21 cellular contexts compared by ENCODE assay signal in genomic region chr5:75113354-75113753, GRCh38.
"Had no signal": no experiment of that assay in that cellular context is flagged by ENCODE, and none has a peak within 500 bp of the region (broad histone marks: within the 10 kb centered on the region; RNA-seq: fewer than 3 reads in every experiment).

No MANE protein-coding gene starts in this region.

- H3K4me3 Mint-ChIP-seq: naive B cell; nephron; stimulated activated memory B cell treated with anti-CD40 and anti-IgM and Interleukin-4, amounts not matched to agents 10 μg/mL and 1 μg/mL and 100 μg/mL, for 72 hours; stimulated activated naive CD8-positive, alpha-beta T cell treated with anti-CD3 and anti-CD28 coated beads, Interleukin-15, Interleukin-2, amounts not matched to agents 100 ng/mL and 50 ng/mL, for 24 hours had no signal

- ATAC-seq: gastroesophageal sphincter; left lung; psoas muscle; right lobe of liver; stimulated activated memory B cell treated with anti-CD40 and anti-IgM and Interleukin-4, amounts not matched to agents 10 μg/mL and 1 μg/mL and 100 μg/mL, for 72 hours had no signal

- H3K79me2 ChIP-seq: parathyroid adenoma had no signal

- H3K36me3 Mint-ChIP-seq: naive B cell; stimulated activated memory B cell treated with anti-CD40 and anti-IgM and Interleukin-4, amounts not matched to agents 10 μg/mL and 1 μg/mL and 100 μg/mL, for 72 hours had no signal

- H3K4me1 Mint-ChIP-seq: naive B cell; nephron; stimulated activated memory B cell treated with anti-CD40 and anti-IgM and Interleukin-4, amounts not matched to agents 10 μg/mL and 1 μg/mL and 100 μg/mL, for 72 hours had no signal

- H3K9me3 ChIP-seq: esophagus muscularis mucosa, gastroesophageal sphincter, left lung, psoas muscle, right lobe of liver, tibial artery, upper lobe of left lung, uterus had no signal

- DNase-seq: effector CD4-positive, alpha-beta T cell; glutamatergic neuron; left lung; mesendoderm; naive B cell; psoas muscle; retina; right lobe of liver; stimulated activated CD4-positive, alpha-beta T cell treated with anti-CD3 and anti-CD28 coated beads, Interleukin-4, amount 100 ng/mL, for 1 hour; tibial artery; upper lobe of left lung; uterus had no signal

- H3K9me3 Mint-ChIP-seq: nephron; stimulated activated memory B cell treated with anti-CD40 and anti-IgM and Interleukin-4, amounts not matched to agents 10 μg/mL and 1 μg/mL and 100 μg/mL, for 72 hours; stimulated activated naive CD8-positive, alpha-beta T cell treated with anti-CD3 and anti-CD28 coated beads, Interleukin-15, Interleukin-2, amounts not matched to agents 100 ng/mL and 50 ng/mL, for 24 hours had no signal

- H3K27me3 Mint-ChIP-seq: stimulated activated memory B cell treated with anti-CD40 and anti-IgM and Interleukin-4, amounts not matched to agents 10 μg/mL and 1 μg/mL and 100 μg/mL, for 72 hours; stimulated activated naive CD8-positive, alpha-beta T cell treated with anti-CD3 and anti-CD28 coated beads, Interleukin-15, Interleukin-2, amounts not matched to agents 100 ng/mL and 50 ng/mL, for 24 hours had no signal

- H3K27ac ChIP-seq: coronary artery, esophagus muscularis mucosa, gastroesophageal sphincter, left lung, parathyroid adenoma, psoas muscle, right lobe of liver, tibial artery, upper lobe of left lung, uterus had no signal

- H2AFZ ChIP-seq: parathyroid adenoma had no signal

- H3K27ac Mint-ChIP-seq: nephron; stimulated activated memory B cell treated with anti-CD40 and anti-IgM and Interleukin-4, amounts not matched to agents 10 μg/mL and 1 μg/mL and 100 μg/mL, for 72 hours; stimulated activated naive CD8-positive, alpha-beta T cell treated with anti-CD3 and anti-CD28 coated beads, Interleukin-15, Interleukin-2, amounts not matched to agents 100 ng/mL and 50 ng/mL, for 24 hours had no signal

- H3K4me3 ChIP-seq: coronary artery, esophagus muscularis mucosa, gastroesophageal sphincter, left lung, lung, psoas muscle, right lobe of liver, tibial artery, upper lobe of left lung, uterus had no signal

- H3K9ac ChIP-seq: parathyroid adenoma had no signal

- FAIRE-seq: keratinocyte had no signal

- H3K36me3 ChIP-seq: esophagus muscularis mucosa, gastroesophageal sphincter, left lung, right lobe of liver, tibial artery, upper lobe of left lung, uterus had no signal

- H3K4me1 ChIP-seq: esophagus muscularis mucosa, gastroesophageal sphincter, left lung, parathyroid adenoma, psoas muscle, right lobe of liver, tibial artery, upper lobe of left lung, uterus had no signal

- H3K27me3 ChIP-seq: esophagus muscularis mucosa, gastroesophageal sphincter, left lung, right lobe of liver, tibial artery, upper lobe of left lung, uterus had no signal
